ENCODE assay signal across 8 cellular contexts in the genomic region with DNA sequence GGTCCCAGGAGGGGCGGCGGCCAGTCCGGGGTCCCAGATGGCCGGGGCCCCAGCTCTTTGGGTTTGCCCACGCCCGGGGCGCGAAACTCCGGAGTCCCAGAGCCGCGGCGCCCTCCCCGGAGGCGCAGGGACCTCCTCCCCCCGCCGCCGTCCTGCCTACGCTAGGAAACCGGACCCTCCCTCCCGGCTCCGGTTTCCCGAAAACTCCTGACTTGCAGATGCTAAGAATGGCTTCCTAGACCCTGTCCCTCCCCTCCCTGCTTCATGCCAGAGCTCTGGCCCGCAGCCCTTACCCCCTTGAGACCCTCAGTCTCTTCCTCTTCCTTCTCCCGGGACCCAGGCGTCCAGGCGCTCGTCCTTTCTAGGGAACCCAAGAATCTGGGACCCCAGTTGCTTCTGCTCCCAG.
A peak's percentile ranks its signal among the peaks of the same experiment; 100 is the strongest.
DNase-seq lines count a peak whose midpoint lies in the region; ATAC-seq and TF ChIP-seq lines count a peak whose summit lies in the region.

No MANE protein-coding gene starts in this region.

- ATAC-seq in effector memory CD8-positive, alpha-beta T cell (replicated peaks): peak; percentile 5
- ATAC-seq in HG03439 (IDR thresholded peaks at IDR 0.05; ENCODE audit: unreplicated experiment) (no peak), GM18505 (IDR thresholded peaks at IDR 0.05; ENCODE audit: unreplicated experiment) (no peak)

- H3K4me1 Mint-ChIP-seq in effector memory CD8-positive, alpha-beta T cell (ENCODE audit: low read depth in 2 of 2): peaks cover 11 to 16% of the 10 kb centered on the region in 2 donors

- H3K9me3 ChIP-seq in neutrophil: no peaks in the 10 kb centered on the region

- peak overlapping the region; percentile 51 to 78 for H3K4me3 ChIP-seq in neutrophil (ENCODE audit: low read depth in 1 of 2, low read length in 1 of 2)

- H3K36me3 ChIP-seq in neutrophil: no peaks in the 10 kb centered on the region

- in situ Hi-C loops in KBM-7 (cut with MboI; ENCODE audit: low pct_unique_long_range_greater_than_20kb, low sequenced_read_pairs): no loop called here

- peaks cover 42% of the 10 kb centered on the region for H3K27me3 ChIP-seq in neutrophil

- H3K27ac Mint-ChIP-seq in effector memory CD8-positive, alpha-beta T cell: no peak overlapping the region

- H3K4me3 Mint-ChIP-seq in effector memory CD8-positive, alpha-beta T cell: peak overlapping the region; percentile 90

- no peak for TF ChIP-seq CTCF in neutrophil (IDR thresholded peaks at IDR 0.05)

- H3K27ac ChIP-seq in neutrophil: peak overlapping the region; percentile 67

- no peaks in the 10 kb centered on the region for H3K9me3 Mint-ChIP-seq in effector memory CD8-positive, alpha-beta T cell

- TF ChIP-seq POLR2A in GM19193 (IDR thresholded peaks at IDR 0.05; ENCODE audit: extremely low read depth, insufficient read depth, insufficient read length) (peak; percentile 13), GM18505 (IDR thresholded peaks at IDR 0.05; ENCODE audit: borderline replicate concordance, extremely low read depth, insufficient read depth, insufficient read length) (no peak)

- peaks cover 6% of the 10 kb centered on the region for H3K36me3 Mint-ChIP-seq in effector memory CD8-positive, alpha-beta T cell (ENCODE audit: insufficient read depth)

- H3K27me3 Mint-ChIP-seq in effector memory CD8-positive, alpha-beta T cell: peaks cover 6 to 75% of the 10 kb centered on the region in 2 donors

- H3K4me1 ChIP-seq in neutrophil (ENCODE audit: control insufficient read depth in 1 of 2, insufficient read depth in 1 of 2, low read depth in 1 of 2, low read length in 1 of 2): peaks cover 17 to 28% of the 10 kb centered on the region in 2 experiments

- DNase-seq in NAMALWA (ENCODE audit: low spot score) (peak; percentile 63), germinal center (ENCODE audit: low spot score) (no peak), KBM-7 (no peak)
- DNase-seq in effector memory CD8-positive, alpha-beta T cell: no peak
